ENCODE assay signal across 1 cellular context in the genomic region with DNA sequence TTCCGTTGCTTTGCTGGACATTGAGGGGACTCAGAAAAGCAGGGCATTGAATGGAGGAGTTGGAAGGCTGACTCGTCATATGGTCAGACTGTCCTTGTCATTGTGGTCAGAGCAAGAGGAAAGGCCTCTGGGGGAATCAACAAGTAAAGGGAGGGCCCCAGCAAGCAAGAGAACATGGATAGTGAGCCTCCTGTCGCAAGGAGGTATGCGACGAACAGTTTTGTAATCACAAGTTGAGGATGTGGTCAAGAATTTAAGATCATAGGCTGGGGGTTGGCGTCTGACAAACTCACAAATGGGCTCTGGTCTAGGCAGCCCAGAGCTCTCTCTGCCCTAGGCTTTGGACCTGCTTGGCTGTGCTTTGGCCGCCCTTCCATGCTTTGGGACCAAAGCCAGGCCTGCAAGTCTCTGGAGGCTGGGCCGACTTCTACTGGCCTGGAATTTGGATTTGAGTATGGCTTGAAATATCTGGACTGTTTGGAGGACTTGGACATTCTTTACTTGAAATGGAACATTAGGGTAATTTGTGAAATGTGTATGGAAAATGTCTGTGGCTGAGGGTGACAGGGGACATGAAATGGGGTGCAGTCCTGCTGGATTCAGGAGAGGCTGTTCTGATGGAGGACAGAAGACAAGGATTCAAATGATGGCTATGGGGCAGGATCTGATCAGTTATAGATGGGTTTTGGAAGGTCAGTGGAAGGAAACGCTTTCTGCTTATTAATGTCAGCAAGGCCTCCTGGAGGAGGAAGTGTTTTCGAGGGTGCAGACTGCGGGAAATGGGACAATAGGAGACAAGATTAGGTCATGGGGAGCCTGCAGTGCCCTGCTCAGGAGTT.
TF ChIP-seq lines count a peak whose summit lies in the region.

No MANE protein-coding gene starts in this region.

TF ChIP-seq in GM12878, 131 proteins besides CTCF, POLR2A, EP300 and RAD21:
- TF ChIP-seq STAT1 (conservative IDR thresholded peaks at IDR 0.05) (no peak), CBX3 (IDR thresholded peaks at IDR 0.05; ENCODE audit: borderline replicate concordance, low read depth) (no peak), RUNX3 (IDR thresholded peaks at IDR 0.05; ENCODE audit: low read length) (peak; percentile 34; the same call in 1 of the 2 replicates), WRNIP1 (IDR thresholded peaks at IDR 0.05; ENCODE audit: borderline replicate concordance, low read depth, low read length) (no peak), CEBPZ (IDR thresholded peaks at IDR 0.05; ENCODE audit: low read depth, low read length) (no peak), ZBTB11 (CRISPR knock-in tag; IDR thresholded peaks at IDR 0.05) (no peak)
